Comparison of ENCODE assay signal across 1 cellular context in the genomic region with DNA sequence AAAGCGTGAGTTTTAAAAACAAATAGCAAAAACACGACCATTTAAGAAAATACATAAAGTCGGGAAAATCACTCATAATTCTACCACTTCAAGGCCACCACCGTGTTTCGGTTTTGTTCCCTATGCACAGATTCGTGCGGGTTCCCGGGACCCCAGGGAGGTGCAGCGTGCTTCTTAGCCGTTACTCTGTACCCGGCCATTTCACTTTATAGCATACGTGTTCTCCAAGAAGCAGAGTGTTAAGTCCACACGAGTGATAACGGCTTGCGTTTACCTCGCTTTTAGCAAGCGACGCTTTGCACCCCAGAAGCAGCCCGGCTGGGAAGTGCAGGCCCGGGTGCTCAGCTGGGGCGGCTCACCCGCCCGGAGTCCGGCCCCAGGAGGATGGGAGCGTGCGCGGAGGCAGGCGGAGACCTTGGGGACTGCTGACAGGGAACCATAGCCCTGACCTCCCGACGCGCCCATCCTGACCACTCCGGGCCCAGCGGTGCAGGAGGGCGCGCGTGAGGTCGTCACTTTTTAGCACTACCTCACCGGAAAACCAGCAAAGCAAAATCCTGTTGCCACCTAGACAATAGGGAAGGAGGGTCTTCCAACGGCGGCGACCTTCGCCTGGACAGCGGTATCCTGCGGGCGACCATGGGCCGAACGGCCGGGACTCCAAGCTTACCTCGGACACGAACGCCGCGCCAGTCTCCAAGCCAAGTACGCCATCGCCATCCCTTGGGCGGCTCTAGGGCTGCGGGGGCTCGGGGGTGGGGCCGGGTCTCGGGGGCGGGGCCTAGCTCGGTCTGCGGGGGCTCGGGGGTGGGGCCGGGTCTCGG.
A peak's percentile ranks its signal among the peaks of the same experiment; 100 is the strongest.
TF ChIP-seq lines count a peak whose summit lies in the region.

A gene with protein sequence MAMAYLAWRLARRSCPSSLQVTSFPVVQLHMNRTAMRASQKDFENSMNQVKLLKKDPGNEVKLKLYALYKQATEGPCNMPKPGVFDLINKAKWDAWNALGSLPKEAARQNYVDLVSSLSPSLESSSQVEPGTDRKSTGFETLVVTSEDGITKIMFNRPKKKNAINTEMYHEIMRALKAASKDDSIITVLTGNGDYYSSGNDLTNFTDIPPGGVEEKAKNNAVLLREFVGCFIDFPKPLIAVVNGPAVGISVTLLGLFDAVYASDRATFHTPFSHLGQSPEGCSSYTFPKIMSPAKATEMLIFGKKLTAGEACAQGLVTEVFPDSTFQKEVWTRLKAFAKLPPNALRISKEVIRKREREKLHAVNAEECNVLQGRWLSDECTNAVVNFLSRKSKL (minus strand): TSS at position 735 of the 824 bp plus-strand sequence. CDS start 15 bp downstream, at position 720.

TF ChIP-seq in IMR-90, 13 proteins besides CTCF, POLR2A, EP300 and RAD21:
- peak; percentile 35; the same call in 1 of the 2 replicates for TF ChIP-seq MXI1 (IDR thresholded peaks at IDR 0.05; ENCODE audit: borderline replicate concordance, low read depth, low read length)
- 0 out of 2 replicates have a peak, but pooled peaks have one; percentile 20 for TF ChIP-seq MAZ (IDR thresholded peaks at IDR 0.05; ENCODE audit: borderline replicate concordance, low read depth, low read length)
- TF ChIP-seq, protein P1, sequence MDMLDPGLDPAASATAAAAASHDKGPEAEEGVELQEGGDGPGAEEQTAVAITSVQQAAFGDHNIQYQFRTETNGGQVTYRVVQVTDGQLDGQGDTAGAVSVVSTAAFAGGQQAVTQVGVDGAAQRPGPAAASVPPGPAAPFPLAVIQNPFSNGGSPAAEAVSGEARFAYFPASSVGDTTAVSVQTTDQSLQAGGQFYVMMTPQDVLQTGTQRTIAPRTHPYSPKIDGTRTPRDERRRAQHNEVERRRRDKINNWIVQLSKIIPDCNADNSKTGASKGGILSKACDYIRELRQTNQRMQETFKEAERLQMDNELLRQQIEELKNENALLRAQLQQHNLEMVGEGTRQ (IDR thresholded peaks at IDR 0.05; ENCODE audit: low read depth, low read length) = no peak
- peak; percentile 72; the same call in 1 of the 2 replicates for TF ChIP-seq BHLHE40 (IDR thresholded peaks at IDR 0.05; ENCODE audit: low read depth, low read length)
